ENCODE assay signal across 8 cellular contexts in genomic region chr19:29666634-29667389, GRCh38. TPM values are rescaled to one million over a fixed set of nuclear protein-coding genes. Genes with fewer than 3 reads are reported as not detected.
DNase-seq lines count a peak whose midpoint lies in the region; ATAC-seq, FAIRE-seq and TF ChIP-seq lines count a peak whose summit lies in the region.

No MANE protein-coding gene starts in this region.

- H3K4me1 ChIP-seq in RWPE2 (ENCODE audit: insufficient read depth, poor library complexity, severe bottlenecking), result peaks cover 33% of the 10 kb centered on the region
- peaks cover 58% of the 10 kb centered on the region for H3K4me1 ChIP-seq in testis

- 6 to 19% methylated on average over 17 to 18 of the region's 18 CpGs for WGBS in testis, 2 donors

- TF ChIP-seq CTCF in RWPE2 (IDR thresholded peaks at IDR 0.05; ENCODE audit: poor library complexity, severe bottlenecking), result no peak
- peak in 1 of 56 donors; percentile 15 for TF ChIP-seq CTCF in dorsolateral prefrontal cortex (IDR thresholded peaks at IDR 0.05 in 54 of 56, conservative IDR thresholded peaks at IDR 0.05 in 2 of 56; ENCODE audit: low read depth in 1 of 56, partially characterized antibody in 56 of 56)
- no peak for TF ChIP-seq CTCF in testis (IDR thresholded peaks at IDR 0.05)

- DNase-seq in RWPE2 (ENCODE audit: low spot score) (no peak), dorsolateral prefrontal cortex (peak in 2 of 10 donors; percentile 42 to 46), medulla oblongata (ENCODE audit: extremely low spot score) (peak; percentile 58), testis (peak; percentile 80)
- no peak for DNase-seq in stimulated activated naive CD4-positive, alpha-beta T cell treated with Interleukin-2 at 50 U/mL for 16 hours (lab: John Stamatoyannopoulos, UW)

- peak overlapping the region; percentile 71 for H3K4me3 ChIP-seq in RWPE2 (ENCODE audit: severe bottlenecking)
- peak overlapping the region; percentile 63 to 98 (median 89) for H3K4me3 ChIP-seq in dorsolateral prefrontal cortex
- H3K4me3 ChIP-seq in testis, result peak overlapping the region; percentile 90 to 95

- H3K27ac ChIP-seq in RWPE2 (ENCODE audit: poor library complexity, severe bottlenecking), result no peak overlapping the region
- peak overlapping the region in 58 of 59 donors; percentile 19 to 90 (median 80) for H3K27ac ChIP-seq in dorsolateral prefrontal cortex
- H3K27ac ChIP-seq in testis, result peak overlapping the region; percentile 27 to 85

- intact Hi-C loops in dorsolateral prefrontal cortex (cut with DNase I), result loop anchor here in 1 of 2 donors (5.0 kb wide), 1 partner anchor 50 kb away; the partner anchor contains the start of gene C19orf12
- intact Hi-C loops in testis (cut with DNase I; ENCODE audit: low total_unique reads), result no loop called here

- ATAC-seq in RWPE2 (ENCODE audit: low read depth), result no peak
- ATAC-seq in GM21447 (IDR thresholded peaks at IDR 0.05; ENCODE audit: unreplicated experiment), result no peak
- ATAC-seq in HG03196 (IDR thresholded peaks at IDR 0.05; ENCODE audit: unreplicated experiment), result no peak

- H3K9me3 ChIP-seq in RWPE2 (ENCODE audit: severe bottlenecking) (no peaks in the 10 kb centered on the region), testis (no peaks in the 10 kb centered on the region)

- peak; percentile 94 for FAIRE-seq in G401.6 (lab: Jason Lieb, UNC)

- no peaks in the 10 kb centered on the region for H3K36me3 ChIP-seq in RWPE2 (ENCODE audit: low read depth)
- H3K36me3 ChIP-seq in testis (ENCODE audit: low read depth, missing control alignments), result no peaks in the 10 kb centered on the region

- H3K27me3 ChIP-seq in RWPE2 (ENCODE audit: insufficient read depth, poor library complexity, severe bottlenecking) (no peaks in the 10 kb centered on the region), dorsolateral prefrontal cortex (no peaks in the 10 kb centered on the region), testis (no peaks in the 10 kb centered on the region)

- TF ChIP-seq POLR2A in testis (IDR thresholded peaks at IDR 0.05), result no peak

RNA-seq across cellular contexts. Expression of gene PLEKHF1, which starts 1.6 kb away (rescaled TPM):
- total RNA-seq in dorsolateral prefrontal cortex (10 to 100 TPM in 32 of 120 experiments, 1 to 10 TPM in 88; 3.7 to 27.9 (median 8.5) TPM), testis (10 to 100 TPM; 13.5 to 26.2 TPM)
- 6.3 TPM for polyA plus RNA-seq in testis (ENCODE audit: insufficient read depth, low read depth, low replicate concordance)

RNA-seq across cellular contexts. Expression of gene C19orf12, which starts 48.2 kb away (rescaled TPM):
- total RNA-seq in dorsolateral prefrontal cortex (10 to 100 TPM; 35.8 to 75.4 (median 58.2) TPM), testis (10 to 100 TPM; 28.8 to 40.5 TPM)
- 20.8 TPM for polyA plus RNA-seq in testis (ENCODE audit: insufficient read depth, low read depth, low replicate concordance)

Comparison
In these comparisons a context has a peak if more than half of its experiments do, and no peak if none do; other contexts are left out.
1. DNase-seq: peak in medulla oblongata (single experiment) and testis (single experiment); none in RWPE2 (single experiment) and stimulated activated naive CD4-positive, alpha-beta T cell treated with Interleukin-2 at 50 U/mL for 16 hours (single experiment).
2. Peak in every context shown above with its lines, with median percentiles within 50 percentile points of each other: H3K4me3 ChIP-seq.